Comparison of ENCODE assay signal across 17 cellular contexts in genomic region chrX:27863813-27864212, GRCh38. TPM values are rescaled to one million over a fixed set of nuclear protein-coding genes. Genes with fewer than 3 reads are reported as not detected.
A peak's percentile ranks its signal among the peaks of the same experiment; 100 is the strongest.
DNase-seq lines count a peak whose midpoint lies in the region; ATAC-seq, FAIRE-seq and TF ChIP-seq lines count a peak whose summit lies in the region.
"Had no signal": no experiment of that assay in that cellular context is flagged by ENCODE, and none has a peak within 500 bp of the region (broad histone marks: within the 10 kb centered on the region; RNA-seq: fewer than 3 reads in every experiment).

No MANE protein-coding gene starts in this region.

- H3K4me3 Mint-ChIP-seq in GM23338, result peak overlapping the region; percentile 47; the same call in 2 of the 3 replicates
- H3K4me3 Mint-ChIP-seq in astrocyte (ENCODE audit: unreplicated experiment), result no peak overlapping the region
- H3K4me3 Mint-ChIP-seq: CD14-positive monocyte had no signal

- H3K9me3 ChIP-seq in astrocyte (ENCODE audit: insufficient read depth, low read depth, low read length), result no peaks in the 10 kb centered on the region

- H3K9me2 ChIP-seq in GM23338 (ENCODE audit: insufficient read depth), result no peaks in the 10 kb centered on the region

- H3K9me3 Mint-ChIP-seq in GM23338 (no peaks in the 10 kb centered on the region), astrocyte (ENCODE audit: unreplicated experiment) (no peaks in the 10 kb centered on the region)

- ATAC-seq in GM23338, result peak; percentile 99
- ATAC-seq in foreskin keratinocyte, result peak; percentile 65
- ATAC-seq in omental fat pad (ENCODE audit: low FRiP score), result no peak

- H3K36me3 Mint-ChIP-seq in GM23338 (ENCODE audit: low read depth) (no peaks in the 10 kb centered on the region), astrocyte (ENCODE audit: low read depth, unreplicated experiment) (no peaks in the 10 kb centered on the region)
- H3K36me3 Mint-ChIP-seq: CD14-positive monocyte had no signal

- no peak overlapping the region for H3K9ac ChIP-seq in astrocyte (ENCODE audit: low read length)

- H4K20me1 ChIP-seq in GM23338 (replicated peaks; ENCODE audit: insufficient read depth), result no peaks in the 10 kb centered on the region
- no peaks in the 10 kb centered on the region for H4K20me1 ChIP-seq in astrocyte (ENCODE audit: insufficient read depth, low read length)

- H3K36me3 ChIP-seq in GM23338 (ENCODE audit: insufficient read depth), result no peaks in the 10 kb centered on the region
- H3K36me3 ChIP-seq in astrocyte (ENCODE audit: insufficient read depth, low read length), result no peaks in the 10 kb centered on the region

- no peaks in the 10 kb centered on the region for H3F3A ChIP-seq in GM23338 (replicated peaks; ENCODE audit: low read depth)

- H3K27me3 Mint-ChIP-seq in GM23338 (ENCODE audit: insufficient read depth, low read depth, poor library complexity) (peaks cover 2% of the 10 kb centered on the region), astrocyte (ENCODE audit: low read depth, unreplicated experiment) (peaks cover 2% of the 10 kb centered on the region)

- peak overlapping the region; percentile 49; the same call in 1 of the 2 replicates for H3K4me2 ChIP-seq in GM23338
- H3K4me2 ChIP-seq in astrocyte (ENCODE audit: low read length), result peak overlapping the region; percentile 54

- H3K4me3 ChIP-seq in GM23338 (peak overlapping the region; percentile 38; the same call in 1 of the 2 replicates), astrocyte (ENCODE audit: insufficient read depth, low read depth, low read length) (no peak overlapping the region)

- H3K4me1 Mint-ChIP-seq in GM23338, result peaks cover 3% of the 10 kb centered on the region; the same call in 2 of the 3 replicates
- H3K4me1 Mint-ChIP-seq in astrocyte (ENCODE audit: low read depth, unreplicated experiment), result no peaks in the 10 kb centered on the region
- H3K4me1 Mint-ChIP-seq: CD14-positive monocyte had no signal

- TF ChIP-seq CTCF in GM23338 (conservative IDR thresholded peaks at IDR 0.05; ENCODE audit: low read depth in 2 of 2), result no peak
- TF ChIP-seq CTCF in astrocyte (IDR thresholded peaks at IDR 0.05; ENCODE audit: insufficient read depth, low read depth, low read length), result no peak
- TF ChIP-seq CTCF in foreskin keratinocyte (conservative IDR thresholded peaks at IDR 0.05), result no peak
- no peak for TF ChIP-seq CTCF in omental fat pad (IDR thresholded peaks at IDR 0.05)

- no peaks in the 10 kb centered on the region for H3K79me2 ChIP-seq in GM23338 (replicated peaks; ENCODE audit: insufficient read depth)
- H3K79me2 ChIP-seq in astrocyte (ENCODE audit: insufficient read depth, low read length), result no peaks in the 10 kb centered on the region

- H2AFZ ChIP-seq in GM23338 (0 out of 2 replicates have a peak overlapping the region, but pooled peaks have one; percentile 43), astrocyte (ENCODE audit: low read depth, low read length) (peak overlapping the region; percentile 41)

- no peak overlapping the region for H3K27ac ChIP-seq in GM23338 (ENCODE audit: low read depth)
- no peak overlapping the region for H3K27ac ChIP-seq in astrocyte (ENCODE audit: low read depth, low read length)
- no peak overlapping the region for H3K27ac ChIP-seq in foreskin keratinocyte

- H3K27me3 ChIP-seq in GM23338 (ENCODE audit: insufficient read depth), result peaks cover 27% of the 10 kb centered on the region
- no peaks in the 10 kb centered on the region for H3K27me3 ChIP-seq in astrocyte (ENCODE audit: insufficient read depth, low read length)
- no peaks in the 10 kb centered on the region for H3K27me3 ChIP-seq in foreskin keratinocyte

- no peaks in the 10 kb centered on the region for H3K4me1 ChIP-seq in GM23338 (ENCODE audit: insufficient read depth)
- no peaks in the 10 kb centered on the region for H3K4me1 ChIP-seq in astrocyte (ENCODE audit: insufficient read depth, low read length)
- H3K4me1 ChIP-seq in foreskin keratinocyte, result no peaks in the 10 kb centered on the region

- H3K27ac Mint-ChIP-seq in GM23338, result no peak overlapping the region
- H3K27ac Mint-ChIP-seq in astrocyte (ENCODE audit: unreplicated experiment), result no peak overlapping the region
- H3K27ac Mint-ChIP-seq: CD14-positive monocyte had no signal

- no peak for FAIRE-seq in astrocyte (lab: Jason Lieb, UNC)

- DNase-seq in GM23338 (ENCODE audit: low spot score), result peak; percentile 33
- DNase-seq in astrocyte (ENCODE audit: low read depth), result no peak
- no peak for DNase-seq in foreskin keratinocyte
- DNase-seq in retina, result peak; percentile 22
- no peak for DNase-seq in omental fat pad (ENCODE audit: low spot score)
- DNase-seq in stimulated activated CD4-positive, alpha-beta T cell treated with anti-CD3 and anti-CD28 coated beads, Interleukin-2, amount 100 ng/mL, for 48 hours, result no peak
- no peak for DNase-seq in HK-2 (ENCODE audit: unreplicated experiment)
- DNase-seq in DMS 273 (lab: John Stamatoyannopoulos, UW; ENCODE audit: unreplicated experiment), result no peak
- DNase-seq: Kasumi-1, MM.1S, NCI-H1092 treated with DMSO at 0.1 percent for 48 hours, NCI-H1694, NCI-H2107, NCI-H2227 treated with DMSO at 0.1 percent for 48 hours, NCI-H524 had no signal

TF ChIP-seq in GM23338, 12 proteins besides CTCF, POLR2A, EP300 and RAD21:
- no peak for TF ChIP-seq POLR2AphosphoS5 (IDR thresholded peaks at IDR 0.05; ENCODE audit: low read depth)
- no peak for TF ChIP-seq ETS1 (IDR thresholded peaks at IDR 0.05)
- no peak for TF ChIP-seq ZNF114 (CRISPR knock-in tag; IDR thresholded peaks at IDR 0.05)
- TF ChIP-seq JUNB (IDR thresholded peaks at IDR 0.05; ENCODE audit: unreplicated experiment), result no peak
- no peak for TF ChIP-seq EZH2phosphoT487 (IDR thresholded peaks at IDR 0.05; ENCODE audit: unreplicated experiment)
- TF ChIP-seq STAT1 (IDR thresholded peaks at IDR 0.05; ENCODE audit: unreplicated experiment), result no peak
- TF ChIP-seq NANOG (IDR thresholded peaks at IDR 0.05; ENCODE audit: borderline replicate concordance), result no peak
- TF ChIP-seq ZNF331 (CRISPR knock-in tag; IDR thresholded peaks at IDR 0.05; ENCODE audit: low read depth), result no peak
- TF ChIP-seq CREB1 (CRISPR knock-in tag; IDR thresholded peaks at IDR 0.05; ENCODE audit: low read depth), result no peak

RNA-seq across cellular contexts. Expression of gene MAGEB10, which starts 56.0 kb away (rescaled TPM):
- total RNA-seq in GM23338 (2014; rRNA removed; shearing (Covaris generic)), result not detected in 2 replicates
- polyA plus RNA-seq in GM23338 (2016; fragmentation: Nextera tagmentation; extraction: Ambion mirVana) (not detected in 2 replicates), foreskin keratinocyte (not detected in 2 replicates)
- total RNA-seq in astrocyte (not detected in 2 replicates), foreskin keratinocyte (not detected in 2 replicates), omental fat pad (not detected)
- total RNA-seq: A673 had no signal
- polyA plus RNA-seq: CD14-positive monocyte had no signal

Comparison
In these comparisons a context has a peak if more than half of its experiments do, and no peak if none do; other contexts are left out.
1. DNase-seq: peak in GM23338 (single experiment) and retina (single experiment); none in astrocyte (single experiment), foreskin keratinocyte (0 of 2), omental fat pad (single experiment), stimulated activated CD4-positive, alpha-beta T cell treated with anti-CD3 and anti-CD28 coated beads, Interleukin-2, amount 100 ng/mL, for 48 hours (0 of 2), HK-2 (single experiment) and DMS 273 (single experiment).